In genomic region chr11:72411623-72412532, GRCh38 we compare ENCODE assay signal across 9 cellular contexts. TPM values are rescaled to one million over a fixed set of nuclear protein-coding genes. Genes with fewer than 3 reads are reported as not detected.
DNase-seq lines count a peak whose midpoint lies in the region; ATAC-seq and TF ChIP-seq lines count a peak whose summit lies in the region.
"Had no signal": no experiment of that assay in that cellular context is flagged by ENCODE, and none has a peak within 500 bp of the region (broad histone marks: within the 10 kb centered on the region; RNA-seq: fewer than 3 reads in every experiment).

No MANE protein-coding gene starts in this region.

- H2BK15ac ChIP-seq in mesendoderm (replicated peaks; ENCODE audit: low read depth): no peak overlapping the region

- no peak overlapping the region for H3K4me2 ChIP-seq in mesendoderm (ENCODE audit: low read length)

- intact Hi-C loops in uterus (cut with DNase I; ENCODE audit: low total_unique reads): no loop called here
- intact Hi-C loops in Caco-2 (cut with micrococcal nuclease; ENCODE audit: unreplicated experiment): loop anchor here (5.0 kb wide), 2 partner anchors 190 to 320 kb away; partner anchors contain the start of gene INPPL1

- no TSS peak for BruUV-seq in Caco-2 (replicated peaks; lab: Mats Ljungman, UMichigan)

- no peak overlapping the region for H3K4me3 ChIP-seq in mesendoderm (ENCODE audit: low read length)
- H3K4me3 ChIP-seq in uterus: no peak overlapping the region
- H3K4me3 ChIP-seq in Caco-2 (ENCODE audit: low read depth, low read length): no peak overlapping the region
- H3K4me3 ChIP-seq: thoracic aorta had no signal

- H3K56ac ChIP-seq in mesendoderm (ENCODE audit: low read length): peak overlapping the region; percentile 34

- H3K4ac ChIP-seq in mesendoderm (ENCODE audit: low read depth, low read length): no peak overlapping the region

- no peak overlapping the region for H3K18ac ChIP-seq in mesendoderm (ENCODE audit: low read length)

- H4K5ac ChIP-seq in mesendoderm (ENCODE audit: low read length): no peak overlapping the region

- POLR2A ChIA-PET in Caco-2 (lab: Charles Lee): no interaction called here

- peak; percentile 37 to 41 for ATAC-seq in activated naive CD4-positive, alpha-beta T cell treated with anti-CD3 and anti-CD28 coated beads, Interleukin-2, amount 50 U/mL, for 72 hours

- H2BK5ac ChIP-seq in mesendoderm (ENCODE audit: low read length): no peak overlapping the region

- H3K9ac ChIP-seq in mesendoderm (ENCODE audit: low read length): no peak overlapping the region

- TF ChIP-seq POLR2A in uterus (IDR thresholded peaks at IDR 0.05): peak in 1 of 2 donors; percentile 11

- H3K4me3 Mint-ChIP-seq in Caco-2 (ENCODE audit: unreplicated experiment): no peak overlapping the region

- no peak for TF ChIP-seq CTCF in uterus (IDR thresholded peaks at IDR 0.05)
- TF ChIP-seq CTCF in Caco-2 (IDR thresholded peaks at IDR 0.05; ENCODE audit: insufficient read depth in 1 of 2, low read depth in 1 of 2, low read length in 1 of 2, severe bottlenecking in 1 of 2, unreplicated experiment in 1 of 2): no peak

- H3K79me1 ChIP-seq in mesendoderm (ENCODE audit: low read length): peaks cover 6% of the 10 kb centered on the region

- H3K27me3 Mint-ChIP-seq in Caco-2 (ENCODE audit: insufficient read depth, unreplicated experiment): no peaks in the 10 kb centered on the region

- peak overlapping the region in 1 of 2 donors; percentile 73 for H3K27ac Mint-ChIP-seq in activated naive CD4-positive, alpha-beta T cell treated with anti-CD3 and anti-CD28 coated beads, Interleukin-2, amount 50 U/mL, for 72 hours
- H3K27ac Mint-ChIP-seq in Caco-2 (ENCODE audit: unreplicated experiment): no peak overlapping the region

- H3K4me1 ChIP-seq in mesendoderm (ENCODE audit: control insufficient read depth, low read depth, low read length) (peaks cover 4% of the 10 kb centered on the region), uterus (no peaks in the 10 kb centered on the region), Caco-2 (peaks cover 8% of the 10 kb centered on the region)

- H3K36me3 ChIP-seq in mesendoderm (ENCODE audit: control insufficient read depth, insufficient read depth, low read length) (no peaks in the 10 kb centered on the region), uterus (no peaks in the 10 kb centered on the region), Caco-2 (ENCODE audit: control insufficient read depth, insufficient read depth, low read length) (no peaks in the 10 kb centered on the region)
- H3K36me3 ChIP-seq: thoracic aorta had no signal

- no peak overlapping the region for H2AK5ac ChIP-seq in mesendoderm (ENCODE audit: low read length)

- no peak overlapping the region for H3K23ac ChIP-seq in mesendoderm (ENCODE audit: low read length)

- no peaks in the 10 kb centered on the region for H3K4me1 Mint-ChIP-seq in Caco-2 (ENCODE audit: low read depth, unreplicated experiment)

- H3K27me3 ChIP-seq in mesendoderm (ENCODE audit: insufficient read depth, low read length, poor library complexity) (no peaks in the 10 kb centered on the region), uterus (no peaks in the 10 kb centered on the region), Caco-2 (replicated peaks; ENCODE audit: control insufficient read depth, insufficient read depth, low read length) (no peaks in the 10 kb centered on the region)

- CTCF ChIA-PET in Caco-2 (lab: Charles Lee): interaction anchor here (1.0 to 3.3 kb wide), 4 partner anchors 14 to 58 kb away, joined by 3 to 21 read pairs (median 10); no protein-coding TSS in a partner anchor

- peak overlapping the region; percentile 25 for H3K27ac ChIP-seq in mesendoderm (ENCODE audit: low read depth, low read length)
- H3K27ac ChIP-seq in uterus: no peak overlapping the region

- H2BK120ac ChIP-seq in mesendoderm (ENCODE audit: low read depth, low read length): no peak overlapping the region

- H4K8ac ChIP-seq in mesendoderm (ENCODE audit: low read depth, low read length): no peak overlapping the region

- H3K9me3 ChIP-seq in uterus: no peaks in the 10 kb centered on the region
- H3K9me3 ChIP-seq in Caco-2: no peaks in the 10 kb centered on the region
- H3K9me3 ChIP-seq: thoracic aorta had no signal

- no CpG with 5 or more reads among the region's 4 CpGs for WGBS in mesendoderm (ENCODE audit: extremely low coverage, insufficient coverage, low lambda C conversion rate)

- DNase-seq in activated naive CD4-positive, alpha-beta T cell treated with anti-CD3 and anti-CD28 coated beads, Interleukin-2, amount 50 U/mL, for 72 hours (ENCODE audit: low spot score in 2 of 2): no peak
- no peak for DNase-seq in activated naive CD4-positive, alpha-beta T cell (lab: John Stamatoyannopoulos, UW)
- DNase-seq in NAMALWA (ENCODE audit: low spot score) (peak; percentile 87), astrocyte of the hippocampus (ENCODE audit: low read depth, low spot score) (peak; percentile 32), mesendoderm (peak; percentile 71), uterus (no peak), HPDE6-E6E7 (ENCODE audit: extremely low spot score) (no peak), Caco-2 (no peak)

- no peaks in the 10 kb centered on the region for H3K9me3 Mint-ChIP-seq in activated naive CD4-positive, alpha-beta T cell treated with anti-CD3 and anti-CD28 coated beads, Interleukin-2, amount 50 U/mL, for 72 hours
- no peaks in the 10 kb centered on the region for H3K9me3 Mint-ChIP-seq in Caco-2 (ENCODE audit: unreplicated experiment)

- H3K36me3 Mint-ChIP-seq in activated naive CD4-positive, alpha-beta T cell treated with anti-CD3 and anti-CD28 coated beads, Interleukin-2, amount 50 U/mL, for 72 hours: no peaks in the 10 kb centered on the region
- H3K36me3 Mint-ChIP-seq in Caco-2 (ENCODE audit: insufficient read depth, unreplicated experiment): no peaks in the 10 kb centered on the region

- H3K79me2 ChIP-seq in mesendoderm (ENCODE audit: control insufficient read depth, insufficient read depth, low read length): peaks cover 2% of the 10 kb centered on the region

RNA-seq across cellular contexts. Expression of gene CLPB, which starts 22.5 kb away (rescaled TPM):
- total RNA-seq in activated naive CD4-positive, alpha-beta T cell treated with anti-CD3 and anti-CD28 coated beads, Interleukin-2, amount 50 U/mL, for 72 hours: 10 to 100 TPM; 40.0 to 58.4 TPM
- 11.2 TPM for polyA plus RNA-seq in mesendoderm (2013, experiment 1 of 2)
- polyA plus RNA-seq in mesendoderm (2013, experiment 2 of 2): 10.5 TPM
- 10 to 100 TPM; 11.5 to 26.5 (median 18.3) TPM for total RNA-seq in uterus
- 40.6 and 46.3 TPM in 2 replicates for total RNA-seq in Caco-2 (2022)

Comparison
In these comparisons a context has a peak if more than half of its experiments do, and no peak if none do; other contexts are left out.
1. DNase-seq: peak in NAMALWA (single experiment), astrocyte of the hippocampus (single experiment) and mesendoderm (single experiment); none in activated naive CD4-positive, alpha-beta T cell treated with anti-CD3 and anti-CD28 coated beads, Interleukin-2, amount 50 U/mL, for 72 hours (0 of 2), activated naive CD4-positive, alpha-beta T cell (0 of 4), uterus (0 of 2), HPDE6-E6E7 (single experiment) and Caco-2 (0 of 2).